ENCODE assay signal across 1 cellular context in genomic region chr19:30518965-30519606, GRCh38.
TF ChIP-seq lines count a peak whose summit lies in the region.

No MANE protein-coding gene starts in this region.

TF ChIP-seq in H1, 55 proteins besides CTCF, POLR2A, EP300 and RAD21:
- TF ChIP-seq SIN3A (conservative IDR thresholded peaks at IDR 0.05 in 1 of 2, IDR thresholded peaks at IDR 0.05 in 1 of 2; ENCODE audit: low read depth in 1 of 2, low read length in 2 of 2) (no peak), EZH2 (IDR thresholded peaks at IDR 0.05; ENCODE audit: low read depth, low read length, severe bottlenecking) (no peak), CBX8 (IDR thresholded peaks at IDR 0.05; ENCODE audit: borderline replicate concordance, low read depth, low read length) (no peak), RFX5 (IDR thresholded peaks at IDR 0.05; ENCODE audit: borderline replicate concordance, low read depth, low read length) (no peak), BACH1 (IDR thresholded peaks at IDR 0.05; ENCODE audit: low read length) (no peak)
